ENCODE assay signal across 25 cellular contexts in genomic region chr16:6250516-6250915, GRCh38.
DNase-seq lines count a peak whose midpoint lies in the region; ATAC-seq, FAIRE-seq and TF ChIP-seq lines count a peak whose summit lies in the region.
"Had no signal": no experiment of that assay in that cellular context is flagged by ENCODE, and none has a peak within 500 bp of the region (broad histone marks: within the 10 kb centered on the region; RNA-seq: fewer than 3 reads in every experiment).

No MANE protein-coding gene starts in this region.

- no peak overlapping the region for H3K9ac ChIP-seq in H1 (replicated peaks in 1 of 4; ENCODE audit: extremely low read depth in 1 of 4, low read depth in 3 of 4, low read length in 3 of 4)
- H3K9ac ChIP-seq in neural progenitor cell: no peak overlapping the region
- H3K9ac ChIP-seq: BLaER1 treated with 17β-estradiol and CSF1 and Interleukin-3, amounts not matched to agents 10 nM and 100 nM had no signal

- no peak overlapping the region for H2BK5ac ChIP-seq in H1 (ENCODE audit: low read depth, low read length)

- POLR2A ChIA-PET in H1 (lab: Charles Lee; ENCODE audit: partially characterized antibody): interaction anchor here (1.1 kb wide), 1 partner anchor 10 kb away, joined by 3 read pairs; no protein-coding TSS in a partner anchor

- H3K4me1 Mint-ChIP-seq in neural progenitor cell: peaks cover 42% of the 10 kb centered on the region
- H3K4me1 Mint-ChIP-seq: CD14-positive monocyte; CD4-positive, alpha-beta memory T cell had no signal

- no peak overlapping the region for H3K23ac ChIP-seq in H1 (ENCODE audit: insufficient read length)

- TF ChIP-seq POLR2A in H1 (IDR thresholded peaks at IDR 0.05; ENCODE audit: control extremely low read depth in 1 of 2, low read depth in 2 of 2, low read length in 2 of 2): no peak

- no peaks in the 10 kb centered on the region for H3F3A ChIP-seq in neural progenitor cell (ENCODE audit: low read depth)

- no peak overlapping the region for H3K27ac ChIP-seq in H1 (ENCODE audit: low read depth, low read length)
- no peak overlapping the region for H3K27ac ChIP-seq in neural progenitor cell
- no peak overlapping the region for H3K27ac ChIP-seq in pancreas
- H3K27ac ChIP-seq: 22Rv1; A549; BLaER1 treated with 17β-estradiol and CSF1 and Interleukin-3, amounts not matched to agents 10 nM and 100 nM had no signal

- H2BK15ac ChIP-seq in H1 (ENCODE audit: low read length): no peak overlapping the region

- no peak overlapping the region for H2AFZ ChIP-seq in H1 (ENCODE audit: low read length)
- H2AFZ ChIP-seq in neural progenitor cell (replicated peaks): peak overlapping the region; percentile 54

- peaks cover 2% of the 10 kb centered on the region for H3K27me3 Mint-ChIP-seq in neural progenitor cell (ENCODE audit: insufficient read depth, low read depth)
- H3K27me3 Mint-ChIP-seq: CD4-positive, alpha-beta memory T cell had no signal

- H3K4me3 ChIP-seq in H1 (ENCODE audit: extremely low read depth in 1 of 4, insufficient read depth in 2 of 4, low read depth in 3 of 4, low read length in 4 of 4): no peak overlapping the region
- H3K4me3 ChIP-seq in neural progenitor cell: no peak overlapping the region
- H3K4me3 ChIP-seq in pancreas: no peak overlapping the region
- H3K4me3 ChIP-seq: A549; BLaER1 treated with 17β-estradiol and CSF1 and Interleukin-3, amounts not matched to agents 10 nM and 100 nM had no signal

- H3K56ac ChIP-seq in H1 (replicated peaks; ENCODE audit: insufficient read length, low read depth, low read length): no peak overlapping the region

- WGBS in H1 (ENCODE audit: extremely low coverage in 1 of 2, insufficient coverage in 1 of 2, insufficient read length in 1 of 2, insufficient replicate concordance in 2 of 2, low coverage in 1 of 2, low lambda C conversion rate in 2 of 2, missing lambda C conversion rate in 1 of 2), 2 experiments: 70% methylated on average over 3 of the region's 3 CpGs; no CpG with 5 or more reads in 1 of the 2 experiments
- WGBS in pancreas, 2 donors: 37 to 53% methylated on average over 3 of the region's 3 CpGs

- TF ChIP-seq EP300 in H1 (IDR thresholded peaks at IDR 0.05; ENCODE audit: borderline replicate concordance in 1 of 2, low read depth in 2 of 2, low read length in 2 of 2): no peak

- H4K20me1 ChIP-seq in H1 (replicated peaks in 1 of 2; ENCODE audit: control insufficient read depth in 1 of 2, insufficient read depth in 2 of 2, low read length in 2 of 2) (no peaks in the 10 kb centered on the region), neural progenitor cell (ENCODE audit: low read depth) (no peaks in the 10 kb centered on the region)
- H4K20me1 ChIP-seq: BLaER1 treated with 17β-estradiol and CSF1 and Interleukin-3, amounts not matched to agents 10 nM and 100 nM had no signal

- H3K23me2 ChIP-seq in H1 (ENCODE audit: low read depth, low read length): no peaks in the 10 kb centered on the region

- peaks cover 3% of the 10 kb centered on the region for H3K36me3 Mint-ChIP-seq in neural progenitor cell
- H3K36me3 Mint-ChIP-seq: CD14-positive monocyte; CD4-positive, alpha-beta memory T cell had no signal

- H3K36me3 ChIP-seq in H1 (ENCODE audit: control insufficient read depth in 2 of 4, insufficient read depth in 4 of 4, low read length in 3 of 4) (no peaks in the 10 kb centered on the region), neural progenitor cell (no peaks in the 10 kb centered on the region), pancreas (no peaks in the 10 kb centered on the region)
- H3K36me3 ChIP-seq: BE2C; BLaER1 treated with 17β-estradiol and CSF1 and Interleukin-3, amounts not matched to agents 10 nM and 100 nM had no signal

- intact Hi-C loops in pancreas (cut with DNase I): no loop called here

- no peak overlapping the region for H2BK120ac ChIP-seq in H1 (replicated peaks; ENCODE audit: low read depth, low read length)

- no peak for ATAC-seq in pancreas
- ATAC-seq: A549 had no signal

- no peak overlapping the region for H2BK20ac ChIP-seq in H1 (ENCODE audit: low read length)

- DNase-seq in G401 (ENCODE audit: low spot score) (peak; percentile 97), cerebellar cortex (ENCODE audit: low spot score) (peak; percentile 96), H1 (ENCODE audit: low read depth in 1 of 2, low spot score in 2 of 2) (no peak), neural progenitor cell (ENCODE audit: low spot score) (no peak), GM19240 (ENCODE audit: insufficient read length, low spot score) (no peak), HuH-7 (ENCODE audit: low spot score) (no peak), germinal center (ENCODE audit: low spot score) (no peak), pancreas (no peak)
- DNase-seq: ACHN; AML-193; BE2C; Calu3; CD4-positive, alpha-beta memory T cell; COR-L47; DMS53; DMS79 treated with DMSO at 0.1 percent for 48 hours; GOT3; H7; HCEC 1CT had no signal

- in situ Hi-C loops in G401 (cut with HindIII; ENCODE audit: low sequenced_read_pairs): no loop called here

- H2BK12ac ChIP-seq in H1 (ENCODE audit: low read depth, low read length): 0 out of 2 replicates have a peak overlapping the region, but pooled peaks have one; percentile 35

- H3K27me3 ChIP-seq in H1 (replicated peaks in 1 of 4; ENCODE audit: control insufficient read depth in 3 of 4, extremely low read depth in 1 of 4, insufficient read depth in 3 of 4, low read length in 3 of 4): no peaks in the 10 kb centered on the region; a peak in 1 of 7 replicates
- H3K27me3 ChIP-seq in neural progenitor cell: no peaks in the 10 kb centered on the region
- no peaks in the 10 kb centered on the region for H3K27me3 ChIP-seq in pancreas
- H3K27me3 ChIP-seq: BE2C; BLaER1 treated with 17β-estradiol and CSF1 and Interleukin-3, amounts not matched to agents 10 nM and 100 nM had no signal

- FAIRE-seq in H1 (lab: Jason Lieb, UNC) (no peak), pancreas (lab: Jason Lieb, UNC) (no peak)
- FAIRE-seq: A549, G401.6, GM12892 had no signal

- H3K4me2 ChIP-seq in H1 (ENCODE audit: insufficient read depth in 1 of 2, low read depth in 2 of 2, low read length in 2 of 2) (no peak overlapping the region), neural progenitor cell (no peak overlapping the region)
- H3K4me2 ChIP-seq: A549; BLaER1 treated with 17β-estradiol and CSF1 and Interleukin-3, amounts not matched to agents 10 nM and 100 nM had no signal

- H2AK5ac ChIP-seq in H1 (ENCODE audit: low read depth, low read length): no peak overlapping the region

- no peaks in the 10 kb centered on the region for H3K79me1 ChIP-seq in H1 (ENCODE audit: low read depth, low read length)

- H3K4me3 Mint-ChIP-seq in neural progenitor cell: no peak overlapping the region
- H3K4me3 Mint-ChIP-seq: CD14-positive monocyte; CD4-positive, alpha-beta memory T cell had no signal

- CTCF ChIA-PET in H1 (lab: Charles Lee; ENCODE audit: partially characterized antibody): no interaction called here

- TF ChIP-seq RAD21 in H1 (IDR thresholded peaks at IDR 0.05 in 1 of 2, conservative IDR thresholded peaks at IDR 0.05 in 1 of 2; ENCODE audit: low read depth in 2 of 2, low read length in 2 of 2): no peak

- H3K4ac ChIP-seq in H1 (replicated peaks; ENCODE audit: insufficient read length, low read depth, low read length): no peak overlapping the region

- no peaks in the 10 kb centered on the region for H3K9me3 ChIP-seq in H1 (ENCODE audit: insufficient read depth in 2 of 2, low read depth in 1 of 2, low read length in 1 of 2)
- H3K9me3 ChIP-seq in neural progenitor cell (ENCODE audit: low read depth): no peaks in the 10 kb centered on the region
- no peaks in the 10 kb centered on the region for H3K9me3 ChIP-seq in pancreas
- H3K9me3 ChIP-seq: A549; BE2C; BLaER1 treated with 17β-estradiol and CSF1 and Interleukin-3, amounts not matched to agents 10 nM and 100 nM had no signal

- H3K27ac Mint-ChIP-seq in neural progenitor cell: no peak overlapping the region
- H3K27ac Mint-ChIP-seq: CD14-positive monocyte; CD4-positive, alpha-beta memory T cell had no signal

- no peak overlapping the region for H4K8ac ChIP-seq in H1 (ENCODE audit: extremely low read depth, insufficient read depth, low read length)

- H3K18ac ChIP-seq in H1 (ENCODE audit: extremely low read depth, low read length): no peak overlapping the region

- H3K79me2 ChIP-seq in H1 (ENCODE audit: control insufficient read depth in 1 of 2, insufficient read depth in 2 of 2, low read length in 2 of 2): no peaks in the 10 kb centered on the region
- H3K79me2 ChIP-seq in neural progenitor cell (ENCODE audit: low read depth): no peaks in the 10 kb centered on the region

- H3K4me1 ChIP-seq in H1 (replicated peaks in 1 of 4; ENCODE audit: control insufficient read depth in 3 of 4, insufficient read depth in 4 of 4, low read length in 3 of 4) (peaks cover 0 to 9% (median under 1%) of the 10 kb centered on the region in 4 experiments; a peak in 3 of 7 replicates), neural progenitor cell (peaks cover 9% of the 10 kb centered on the region), pancreas (no peaks in the 10 kb centered on the region)
- H3K4me1 ChIP-seq: A549; BE2C; BLaER1 treated with 17β-estradiol and CSF1 and Interleukin-3, amounts not matched to agents 10 nM and 100 nM had no signal

- H4K5ac ChIP-seq in H1 (ENCODE audit: insufficient read length, low read depth, low read length): no peak overlapping the region

- H3K9me3 Mint-ChIP-seq in neural progenitor cell: no peaks in the 10 kb centered on the region

- no peak for TF ChIP-seq CTCF in H1 (IDR thresholded peaks at IDR 0.05; ENCODE audit: control extremely low read depth in 1 of 3, insufficient read depth in 1 of 3, low read depth in 1 of 3, low read length in 3 of 3)
- TF ChIP-seq CTCF in neural progenitor cell (IDR thresholded peaks at IDR 0.05): no peak
- no peak for TF ChIP-seq CTCF in pancreas (IDR thresholded peaks at IDR 0.05)

- no peak overlapping the region for H4K91ac ChIP-seq in H1 (replicated peaks; ENCODE audit: insufficient read length, low read length)

- no peak overlapping the region for H3K14ac ChIP-seq in H1 (ENCODE audit: insufficient read length)

TF ChIP-seq in H1, 55 proteins besides CTCF, POLR2A, EP300 and RAD21:
- TF ChIP-seq BACH1 (IDR thresholded peaks at IDR 0.05; ENCODE audit: low read length): no peak
- no peak for TF ChIP-seq POU5F1 (IDR thresholded peaks at IDR 0.05; ENCODE audit: low read depth, low read length)
- no peak for TF ChIP-seq E2F6 (IDR thresholded peaks at IDR 0.05)
- no peak for TF ChIP-seq BCL11A (IDR thresholded peaks at IDR 0.05; ENCODE audit: low read depth in 2 of 2, low read length in 2 of 2)

Comparison
In these comparisons a context has a peak if more than half of its experiments do, and no peak if none do; other contexts are left out.
1. DNase-seq: peak in G401 (single experiment) and cerebellar cortex (single experiment); none in H1 (0 of 2), neural progenitor cell (single experiment), GM19240 (single experiment), HuH-7 (single experiment), germinal center (single experiment) and pancreas (0 of 6).